In the genomic region with DNA sequence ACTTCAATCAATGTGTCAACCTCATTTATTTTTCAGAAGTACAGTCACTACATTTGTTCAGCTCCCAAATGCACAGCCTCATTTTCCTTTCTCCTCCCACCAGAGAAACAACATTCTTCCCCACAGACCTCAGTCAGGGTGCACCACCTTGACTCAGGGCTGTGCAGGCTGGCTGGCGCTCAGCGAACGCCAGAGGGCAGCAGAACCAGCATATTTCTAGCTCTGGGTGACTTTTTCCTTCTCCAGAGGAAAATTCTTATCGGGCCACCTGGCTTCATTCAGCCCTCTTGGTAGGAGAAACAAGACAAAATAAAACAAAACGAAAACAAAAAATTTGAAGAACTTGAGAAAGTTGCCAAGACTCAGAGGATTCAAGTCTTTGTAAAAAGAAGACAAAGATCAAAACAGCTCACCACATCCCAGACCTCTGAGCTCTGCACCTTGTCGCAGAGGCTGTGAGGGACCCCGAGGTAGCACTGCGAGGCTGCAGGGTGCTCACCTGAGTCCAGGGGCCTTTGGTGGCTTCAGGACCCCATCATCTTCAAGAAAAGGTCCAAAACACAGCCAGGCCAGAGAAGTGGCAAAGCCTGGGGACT, we compare ENCODE assay signal across 8 cellular contexts. TPM values are rescaled to one million over a fixed set of nuclear protein-coding genes. Genes with fewer than 3 reads are reported as not detected.
DNase-seq lines count a peak whose midpoint lies in the region; ATAC-seq and TF ChIP-seq lines count a peak whose summit lies in the region.

No MANE protein-coding gene starts in this region.

- no peak for ATAC-seq in psoas muscle
- ATAC-seq in GM19035 (IDR thresholded peaks at IDR 0.05; ENCODE audit: unreplicated experiment) = no peak

- 29 to 32% (median 30%) methylated on average over 8 of the region's 8 CpGs for WGBS in psoas muscle, 3 donors

- intact Hi-C loops in psoas muscle (cut with DNase I) = loop anchor here (2.0 to 10.0 kb wide), 2 partner anchors 661 to 665 kb away; no protein-coding TSS in a partner anchor

- no peaks in the 10 kb centered on the region for H3K4me1 ChIP-seq in psoas muscle

- H3K36me3 ChIP-seq in psoas muscle (ENCODE audit: insufficient read depth in 1 of 2, low read depth in 1 of 2) = no peaks in the 10 kb centered on the region

- no peak overlapping the region for H3K27ac ChIP-seq in psoas muscle

- H3K9me3 ChIP-seq in psoas muscle = no peaks in the 10 kb centered on the region

- no peak overlapping the region for H3K4me3 ChIP-seq in psoas muscle

- peak; percentile 47 for TF ChIP-seq CTCF in psoas muscle (IDR thresholded peaks at IDR 0.05)

- peaks cover 0 to 3% (median 0%) of the 10 kb centered on the region in 3 donors for H3K27me3 ChIP-seq in psoas muscle (ENCODE audit: insufficient read depth in 3 of 3, low read length in 2 of 3)

- DNase-seq in GM04503 (ENCODE audit: low read depth) = peak; percentile 1
- peak; percentile 40 for DNase-seq in HT1080 (ENCODE audit: low read depth)
- DNase-seq in NOMO-1 treated with DMSO at 0.1 percent for 48 hours (lab: John Stamatoyannopoulos, UW; ENCODE audit: unreplicated experiment) = peak; percentile 6
- DNase-seq in activated gamma-delta T cell (lab: John Stamatoyannopoulos, UW) = peak; percentile 11
- peak; percentile 30 for DNase-seq in glomerular visceral epithelial cell (ENCODE audit: extremely low spot score)
- peak; percentile 38 to 60 for DNase-seq in psoas muscle
- no peak for DNase-seq in GF-D8 (lab: John Stamatoyannopoulos, UW)

RNA-seq across cellular contexts. Expression of gene PAH, which starts 33.7 kb away (rescaled TPM):
- total RNA-seq in HT1080 (2014; rRNA removed; shearing (Covaris generic)) = not detected in 2 replicates
- not detected in 2 replicates for polyA plus RNA-seq in HT1080 (2015; cell fraction: cytosol; rRNA removed)
- not detected in 2 replicates for polyA plus RNA-seq in HT1080 (2015; cell fraction: nucleus; rRNA removed)
- total RNA-seq in psoas muscle = under 1 TPM in 2 of 4 donors, not detected in 2; 0.30 to 0.62 TPM
- polyA plus RNA-seq in psoas muscle = under 1 TPM in 1 of 3 donors, not detected in 2; 0.03 TPM
